ENCODE assay signal across 9 cellular contexts in genomic region chr18:11512096-11513030, GRCh38.
A peak's percentile ranks its signal among the peaks of the same experiment; 100 is the strongest.
DNase-seq lines count a peak whose midpoint lies in the region; ATAC-seq and TF ChIP-seq lines count a peak whose summit lies in the region.
"Had no signal": no experiment of that assay in that cellular context is flagged by ENCODE, and none has a peak within 500 bp of the region (broad histone marks: within the 10 kb centered on the region; RNA-seq: fewer than 3 reads in every experiment).

No MANE protein-coding gene starts in this region.

- TF ChIP-seq CTCF in dorsolateral prefrontal cortex (IDR thresholded peaks at IDR 0.05 in 54 of 56, conservative IDR thresholded peaks at IDR 0.05 in 2 of 56; ENCODE audit: low read depth in 1 of 56, partially characterized antibody in 56 of 56), result peak in 3 of 56 donors; percentile 7 to 21 (median 12)

- in situ Hi-C loops in ACHN (cut with HindIII; ENCODE audit: low pct_ligation_motif_present, low pct_unique_long_range_greater_than_20kb, low sequenced_read_pairs), result no loop called here

- DNase-seq in ACHN (peak; percentile 37), M059J (ENCODE audit: low read depth) (peak; percentile 80), fibroblast of gingiva (ENCODE audit: low read depth) (peak; percentile 21), LoVo (ENCODE audit: low spot score) (no peak), putamen (ENCODE audit: low spot score) (no peak), dorsolateral prefrontal cortex (no peak)
- DNase-seq: retina had no signal

- no peak overlapping the region for H3K27ac ChIP-seq in dorsolateral prefrontal cortex

- no peak overlapping the region for H3K4me3 ChIP-seq in dorsolateral prefrontal cortex

- peak; percentile 17 for ATAC-seq in GM18502 (IDR thresholded peaks at IDR 0.05; ENCODE audit: poor library complexity, unreplicated experiment)
- no peak for ATAC-seq in GM21723 (IDR thresholded peaks at IDR 0.05; ENCODE audit: unreplicated experiment)

- intact Hi-C loops in dorsolateral prefrontal cortex (cut with DNase I), result loop anchor here in 1 of 2 donors (10.0 kb wide), 1 partner anchor 198 kb away; no protein-coding TSS in a partner anchor

- H3K27me3 ChIP-seq in dorsolateral prefrontal cortex, result no peaks in the 10 kb centered on the region

Comparison
In these comparisons a context has a peak if more than half of its experiments do, and no peak if none do; other contexts are left out.
1. DNase-seq: peak in ACHN (single experiment), M059J (single experiment) and fibroblast of gingiva (single experiment); none in LoVo (single experiment), putamen (single experiment) and dorsolateral prefrontal cortex (0 of 10).